Comparison of ENCODE assay signal across 1 cellular context in genomic region chr7:37225255-37226012, GRCh38.
TF ChIP-seq lines count a peak whose summit lies in the region.

No MANE protein-coding gene starts in this region.

TF ChIP-seq in WTC11, 78 proteins besides CTCF, POLR2A, EP300 and RAD21 (continued from another document):
- TF ChIP-seq ESRRA (CRISPR knock-in tag; IDR thresholded peaks at IDR 0.05; ENCODE audit: borderline replicate concordance): no peak
- no peak for TF ChIP-seq TEAD1 (CRISPR knock-in tag; IDR thresholded peaks at IDR 0.05)
- no peak for TF ChIP-seq ZNF281 (CRISPR knock-in tag; IDR thresholded peaks at IDR 0.05)
- no peak for TF ChIP-seq FOXP4 (CRISPR knock-in tag; IDR thresholded peaks at IDR 0.05)
